Comparison of ENCODE assay signal across 11 cellular contexts in the genomic region with DNA sequence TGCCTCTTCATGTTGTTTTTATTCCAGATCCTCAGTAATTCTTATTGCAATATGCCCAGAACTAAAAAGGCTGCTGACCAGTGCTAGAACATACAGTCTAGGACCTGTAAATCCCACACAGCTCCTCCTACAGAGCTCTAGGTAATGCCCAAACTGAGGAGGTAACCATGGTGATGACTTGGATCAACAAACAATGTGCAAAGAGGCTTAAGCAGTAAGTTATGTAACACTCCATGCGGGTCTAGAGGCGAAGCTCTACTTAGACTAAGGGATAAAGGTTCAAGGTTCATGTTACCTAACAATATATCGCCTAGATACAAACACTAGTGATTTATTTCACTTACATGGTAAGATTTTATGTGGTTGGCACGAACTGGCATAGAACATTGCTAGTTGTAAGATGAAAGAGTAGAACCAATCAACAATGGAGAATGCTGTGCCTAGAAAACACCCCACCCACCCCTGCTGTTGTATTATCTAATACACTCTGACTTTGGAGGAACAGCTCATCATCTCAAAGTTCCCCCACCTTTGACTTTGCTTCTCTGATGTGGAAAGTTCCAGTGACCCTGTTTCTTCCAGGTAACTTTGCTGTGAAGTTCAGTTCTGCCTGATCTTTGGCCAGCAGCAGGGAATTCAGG.
DNase-seq lines count a peak whose midpoint lies in the region; ATAC-seq, FAIRE-seq and TF ChIP-seq lines count a peak whose summit lies in the region.
"Had no signal": no experiment of that assay in that cellular context is flagged by ENCODE, and none has a peak within 500 bp of the region (broad histone marks: within the 10 kb centered on the region; RNA-seq: fewer than 3 reads in every experiment).

No MANE protein-coding gene starts in this region.

- no peaks in the 10 kb centered on the region for H3K36me3 ChIP-seq in pancreas

- no peak overlapping the region for H3K27ac ChIP-seq in pancreas

- DNase-seq in NCI-H1417 (lab: John Stamatoyannopoulos, UW), result peak; percentile 14 to 70 (median 48)
- DNase-seq in NCI-H1417 treated with DMSO at 0.1 percent for 48 hours (lab: John Stamatoyannopoulos, UW), result no peak
- peak; percentile 12 for DNase-seq in NCI-H69 (lab: John Stamatoyannopoulos, UW)
- DNase-seq in fibroblast of peridontal ligament (ENCODE audit: extremely low read depth), result peak; percentile 64
- DNase-seq in pancreas, result peak in 3 of 6 donors; percentile 26 to 77 (median 58)
- DNase-seq in cortex of kidney (lab: John Stamatoyannopoulos, UW), result no peak
- DNase-seq in GOT3 (lab: John Stamatoyannopoulos, UW), result no peak
- no peak for DNase-seq in activated CD4-positive, alpha-beta T cell treated with anti-CD3 and anti-CD28 coated beads for 48 hours
- DNase-seq: 8988T; activated T-cell treated with anti-CD3 and anti-CD28 coated beads, Interleukin-2, amount 50 U/mL, for 72 hours; SIG-M5 had no signal

- peak; percentile 96 to 99 (median 98) for ATAC-seq in pancreas
- ATAC-seq: activated T-cell treated with anti-CD3 and anti-CD28 coated beads, Interleukin-2, amount 50 U/mL, for 72 hours had no signal

- H3K4me1 ChIP-seq in pancreas, result peaks cover 0 to 6% (median 0%) of the 10 kb centered on the region in 3 donors

- 11 to 15% methylated on average over 4 of the region's 4 CpGs for WGBS in pancreas, 2 donors

- no peak for FAIRE-seq in pancreas (lab: Jason Lieb, UNC)

- intact Hi-C loops in pancreas (cut with DNase I), result no loop called here

- H3K9me3 ChIP-seq in pancreas, result no peaks in the 10 kb centered on the region

- TF ChIP-seq CTCF in pancreas (IDR thresholded peaks at IDR 0.05), result no peak

- H3K27me3 ChIP-seq in pancreas, result no peaks in the 10 kb centered on the region

- H3K4me3 ChIP-seq in pancreas, result no peak overlapping the region

Comparison
In these comparisons a context has a peak if more than half of its experiments do, and no peak if none do; other contexts are left out.
1. DNase-seq: peak in NCI-H1417 (3 of 3), NCI-H69 (single experiment) and fibroblast of peridontal ligament (single experiment); none in NCI-H1417 treated with DMSO at 0.1 percent for 48 hours (single experiment), cortex of kidney (single experiment), GOT3 (single experiment) and activated CD4-positive, alpha-beta T cell treated with anti-CD3 and anti-CD28 coated beads for 48 hours (single experiment).